In genomic region chr3:49410844-49411549, GRCh38 we compare ENCODE assay signal across 8 cellular contexts. TPM values are rescaled to one million over a fixed set of nuclear protein-coding genes. Genes with fewer than 3 reads are reported as not detected.
A peak's percentile ranks its signal among the peaks of the same experiment; 100 is the strongest.
DNase-seq lines count a peak whose midpoint lies in the region; ATAC-seq, FAIRE-seq and TF ChIP-seq lines count a peak whose summit lies in the region.

No MANE protein-coding gene starts in this region.

- H3K4me3 ChIP-seq in CD4-positive, alpha-beta memory T cell (ENCODE audit: low read length in 2 of 2), result peak overlapping the region; percentile 45 to 69
- H3K4me3 ChIP-seq in MM.1S (ENCODE audit: low read length) (peak overlapping the region; percentile 94), H1 (ENCODE audit: extremely low read depth in 1 of 4, insufficient read depth in 2 of 4, low read depth in 3 of 4, low read length in 4 of 4) (peak overlapping the region; percentile 76 to 99 (median 90))

- TF ChIP-seq CTCF in MM.1S (IDR thresholded peaks at IDR 0.05; ENCODE audit: low read length), result no peak
- TF ChIP-seq CTCF in H1 (IDR thresholded peaks at IDR 0.05; ENCODE audit: control extremely low read depth in 1 of 3, insufficient read depth in 1 of 3, low read depth in 1 of 3, low read length in 3 of 3), result no peak
- no peak for TF ChIP-seq CTCF in nephron progenitor cell (IDR thresholded peaks at IDR 0.05)

- H3K36me3 Mint-ChIP-seq in CD4-positive, alpha-beta memory T cell, result peaks cover 0 to 19% of the 10 kb centered on the region in 2 donors
- peaks cover 12% of the 10 kb centered on the region for H3K36me3 Mint-ChIP-seq in nephron progenitor cell (ENCODE audit: low read depth)

- H2BK120ac ChIP-seq in H1 (replicated peaks; ENCODE audit: low read depth, low read length), result no peak overlapping the region

- peak overlapping the region; percentile 93 for H3K27ac ChIP-seq in CD4-positive, alpha-beta memory T cell (ENCODE audit: low read depth, low read length)
- H3K27ac ChIP-seq in MM.1S (ENCODE audit: low read length) (peak overlapping the region; percentile 71; the same call in 1 of the 2 replicates), H1 (ENCODE audit: low read depth, low read length) (peak overlapping the region; percentile 86; the same call in 1 of the 2 replicates)

- peak overlapping the region; percentile 28 for H3K56ac ChIP-seq in H1 (replicated peaks; ENCODE audit: insufficient read length, low read depth, low read length)

- peaks cover 81% of the 10 kb centered on the region for H3K4me1 ChIP-seq in CD4-positive, alpha-beta memory T cell (ENCODE audit: insufficient read depth, low read length)
- peaks cover 35% of the 10 kb centered on the region for H3K4me1 ChIP-seq in MM.1S (ENCODE audit: low read length)
- H3K4me1 ChIP-seq in H1 (replicated peaks in 1 of 4; ENCODE audit: control insufficient read depth in 3 of 4, insufficient read depth in 4 of 4, low read length in 3 of 4), result peaks cover 0 to 11% (median 8%) of the 10 kb centered on the region in 4 experiments; a peak in 5 of 7 replicates

- H3K18ac ChIP-seq in H1 (ENCODE audit: extremely low read depth, low read length), result 0 out of 2 replicates have a peak overlapping the region, but pooled peaks have one; percentile 19

- TF ChIP-seq RAD21 in H1 (IDR thresholded peaks at IDR 0.05 in 1 of 2, conservative IDR thresholded peaks at IDR 0.05 in 1 of 2; ENCODE audit: low read depth in 2 of 2, low read length in 2 of 2), result no peak; a peak in 1 of 4 replicates

- no peak overlapping the region for H4K91ac ChIP-seq in H1 (replicated peaks; ENCODE audit: insufficient read length, low read length)

- H3K27me3 ChIP-seq in CD4-positive, alpha-beta memory T cell (ENCODE audit: insufficient read depth, low read length), result no peaks in the 10 kb centered on the region
- H3K27me3 ChIP-seq in MM.1S (replicated peaks; ENCODE audit: insufficient read depth, low read length) (no peaks in the 10 kb centered on the region), H1 (replicated peaks in 1 of 4; ENCODE audit: control insufficient read depth in 3 of 4, extremely low read depth in 1 of 4, insufficient read depth in 3 of 4, low read length in 3 of 4) (no peaks in the 10 kb centered on the region)

- H3K4me1 Mint-ChIP-seq in CD4-positive, alpha-beta memory T cell, result peaks cover 48 to 82% (median 62%) of the 10 kb centered on the region in 4 donors
- peaks cover 40% of the 10 kb centered on the region for H3K4me1 Mint-ChIP-seq in nephron progenitor cell

- no peak overlapping the region for H2BK12ac ChIP-seq in H1 (ENCODE audit: low read depth, low read length)

- H3K4ac ChIP-seq in H1 (replicated peaks; ENCODE audit: insufficient read length, low read depth, low read length), result no peak overlapping the region

- H3K27ac Mint-ChIP-seq in CD4-positive, alpha-beta memory T cell, result peak overlapping the region; percentile 92 to 96 (median 94)
- H3K27ac Mint-ChIP-seq in nephron progenitor cell, result peak overlapping the region; percentile 96

- H3F3A ChIP-seq in MM.1S (ENCODE audit: insufficient read depth, low read length), result peaks cover 24% of the 10 kb centered on the region

- H3K36me3 ChIP-seq in CD4-positive, alpha-beta memory T cell (ENCODE audit: insufficient read depth, low read length), result no peaks in the 10 kb centered on the region
- H3K36me3 ChIP-seq in MM.1S (replicated peaks; ENCODE audit: insufficient read depth, low read length), result no peaks in the 10 kb centered on the region
- no peaks in the 10 kb centered on the region; a peak in 1 of 8 replicates for H3K36me3 ChIP-seq in H1 (ENCODE audit: control insufficient read depth in 2 of 4, insufficient read depth in 4 of 4, low read length in 3 of 4)

- peak overlapping the region; percentile 97 for H4K8ac ChIP-seq in H1 (ENCODE audit: extremely low read depth, insufficient read depth, low read length)

- H3K23ac ChIP-seq in H1 (ENCODE audit: insufficient read length), result no peak overlapping the region

- peaks cover 15% of the 10 kb centered on the region for H3K79me1 ChIP-seq in H1 (ENCODE audit: low read depth, low read length)

- POLR2A ChIA-PET in CD4-positive, alpha-beta memory T cell (lab: Charles Lee; ENCODE audit: partially characterized antibody), result interaction anchor here (0.7 to 7.6 kb wide), 13 partner anchors 8 to 404 kb away, joined by 3 to 179 read pairs (median 15); partner anchors contain the start of genes AMT, DAG1, GPX1 and NICN1
- POLR2A ChIA-PET in H1 (lab: Charles Lee; ENCODE audit: partially characterized antibody), result interaction anchor here (0.6 to 4.2 kb wide), 18 partner anchors 8 to 389 kb away, joined by 3 to 57 read pairs (median 10); partner anchors contain the start of genes AMT, DAG1, GPX1 and NDUFAF3

- no peaks in the 10 kb centered on the region for H3K9me2 ChIP-seq in MM.1S (replicated peaks; ENCODE audit: insufficient read depth, low read length)

- H3K4me2 ChIP-seq in MM.1S (ENCODE audit: low read depth, low read length) (peak overlapping the region; percentile 74), H1 (ENCODE audit: insufficient read depth in 1 of 2, low read depth in 2 of 2, low read length in 2 of 2) (peak overlapping the region; percentile 80 to 93)

- intact Hi-C loops in CD4-positive, alpha-beta memory T cell (cut with micrococcal nuclease), result loop anchor here (5.0 to 10.0 kb wide), 3 partner anchors 264 to 724 kb away; partner anchors contain the start of genes APEH and NCKIPSD

- no peaks in the 10 kb centered on the region for H3K27me3 Mint-ChIP-seq in CD4-positive, alpha-beta memory T cell
- H3K27me3 Mint-ChIP-seq in nephron progenitor cell (ENCODE audit: low read depth, poor library complexity), result no peaks in the 10 kb centered on the region

- no peak overlapping the region for H3K14ac ChIP-seq in H1 (ENCODE audit: insufficient read length)

- TF ChIP-seq EP300 in H1 (IDR thresholded peaks at IDR 0.05; ENCODE audit: borderline replicate concordance in 1 of 2, low read depth in 2 of 2, low read length in 2 of 2), result no peak

- H3K9me3 Mint-ChIP-seq in CD4-positive, alpha-beta memory T cell, result peaks cover 0 to 2% (median 0%) of the 10 kb centered on the region in 8 donors
- no peaks in the 10 kb centered on the region for H3K9me3 Mint-ChIP-seq in nephron progenitor cell

- H2AK5ac ChIP-seq in H1 (ENCODE audit: low read depth, low read length), result no peak overlapping the region

- H2BK15ac ChIP-seq in H1 (ENCODE audit: low read length), result no peak overlapping the region

- H3K79me2 ChIP-seq in MM.1S (ENCODE audit: low read length) (peaks cover 74% of the 10 kb centered on the region), H1 (ENCODE audit: control insufficient read depth in 1 of 2, insufficient read depth in 2 of 2, low read length in 2 of 2) (peaks cover 36 to 53% of the 10 kb centered on the region in 2 experiments)

- no peak for TF ChIP-seq POLR2A in H1 (IDR thresholded peaks at IDR 0.05; ENCODE audit: control extremely low read depth in 1 of 2, low read depth in 2 of 2, low read length in 2 of 2)

- H3K23me2 ChIP-seq in H1 (ENCODE audit: low read depth, low read length), result peaks cover 16% of the 10 kb centered on the region

- H2BK20ac ChIP-seq in H1 (ENCODE audit: low read length), result no peak overlapping the region

- H4K20me1 ChIP-seq in MM.1S (ENCODE audit: insufficient read depth, low read length) (peaks cover 42% of the 10 kb centered on the region), H1 (replicated peaks in 1 of 2; ENCODE audit: control insufficient read depth in 1 of 2, insufficient read depth in 2 of 2, low read length in 2 of 2) (peaks cover 17 to 21% of the 10 kb centered on the region in 2 experiments)

- peak overlapping the region; percentile 91 to 98 (median 94) for H3K4me3 Mint-ChIP-seq in CD4-positive, alpha-beta memory T cell
- peak overlapping the region; percentile 95 for H3K4me3 Mint-ChIP-seq in nephron progenitor cell

- no peak for FAIRE-seq in H1 (lab: Jason Lieb, UNC)

- no peaks in the 10 kb centered on the region for H3K9me3 ChIP-seq in CD4-positive, alpha-beta memory T cell (ENCODE audit: control insufficient read depth in 1 of 2, low read length in 2 of 2)
- H3K9me3 ChIP-seq in MM.1S (replicated peaks; ENCODE audit: insufficient read depth, low read length) (no peaks in the 10 kb centered on the region), H1 (ENCODE audit: insufficient read depth in 2 of 2, low read depth in 1 of 2, low read length in 1 of 2) (no peaks in the 10 kb centered on the region)

- H2AFZ ChIP-seq in MM.1S (ENCODE audit: low read length), result no peak overlapping the region
- H2AFZ ChIP-seq in H1 (ENCODE audit: low read length), result no peak overlapping the region

- CTCF ChIA-PET in CD4-positive, alpha-beta memory T cell (lab: Charles Lee; ENCODE audit: partially characterized antibody), result interaction anchor here (3.0 kb wide), 1 partner anchor 71 kb away, joined by 20 read pairs; the partner anchor contains the start of gene USP4
- CTCF ChIA-PET in H1 (lab: Charles Lee; ENCODE audit: partially characterized antibody), result no interaction called here

- ATAC-seq in GM18520 (IDR thresholded peaks at IDR 0.05; ENCODE audit: unreplicated experiment), result no peak
- ATAC-seq in GM19467 (IDR thresholded peaks at IDR 0.05; ENCODE audit: unreplicated experiment), result no peak
- ATAC-seq in GM18498 (IDR thresholded peaks at IDR 0.05; ENCODE audit: unreplicated experiment), result no peak

- H3K9ac ChIP-seq in MM.1S (ENCODE audit: low read length), result peak overlapping the region; percentile 86
- H3K9ac ChIP-seq in H1 (replicated peaks in 1 of 4; ENCODE audit: extremely low read depth in 1 of 4, low read depth in 3 of 4, low read length in 3 of 4), result peak overlapping the region; percentile 81 to 92 (median 92)

- 3% methylated on average over 35 of the region's 35 CpGs; no CpG with 5 or more reads in 1 of the 2 experiments for WGBS in H1 (ENCODE audit: extremely low coverage in 1 of 2, insufficient coverage in 1 of 2, insufficient read length in 1 of 2, insufficient replicate concordance in 2 of 2, low coverage in 1 of 2, low lambda C conversion rate in 2 of 2, missing lambda C conversion rate in 1 of 2), 2 experiments

- peak in 1 of 5 donors; percentile 13 for DNase-seq in CD4-positive, alpha-beta memory T cell
- DNase-seq in MM.1S (peak; percentile 51), H1 (ENCODE audit: low read depth in 1 of 2, low spot score in 2 of 2) (no peak), nephron progenitor cell (no peak), hepatic stellate cell (ENCODE audit: low spot score) (no peak)

- H4K5ac ChIP-seq in H1 (ENCODE audit: insufficient read length, low read depth, low read length), result no peak overlapping the region

- H2BK5ac ChIP-seq in H1 (ENCODE audit: low read depth, low read length), result no peak overlapping the region

RNA-seq across cellular contexts. Expression of gene RHOA, which starts 0.8 kb away (rescaled TPM):
- 100 to 1,000 TPM; 246 to 269 TPM for total RNA-seq in CD4-positive, alpha-beta memory T cell
- polyA plus RNA-seq in CD4-positive, alpha-beta memory T cell, result 100 to 1,000 TPM; 616 to 784 TPM
- total RNA-seq in H1 (2021; fragmentation: NEBNext Ultra II Directional; extraction: Animal tissue kit (Norgen Biotek cat#: 25700)), result 386 and 397 TPM in 2 replicates
- polyA plus RNA-seq in H1 (2011; rRNA removed), result 176 and 225 TPM in 2 replicates
- 237 TPM for polyA plus RNA-seq in H1 (2011; cell fraction: cytosol; rRNA removed)
- 230 TPM for polyA plus RNA-seq in H1 (2011; cell fraction: nucleus; rRNA removed)
- polyA plus RNA-seq in H1 (2012, experiment 1 of 2), result 329 to 425 TPM (median 343 TPM) in 4 replicates
- 382 TPM for polyA plus RNA-seq in H1 (2012, experiment 2 of 2)
- polyA plus RNA-seq in H1 (2013, experiment 1 of 2), result 313 TPM
- 317 TPM for polyA plus RNA-seq in H1 (2013, experiment 2 of 2)
- 293 and 303 TPM in 2 replicates for polyA minus RNA-seq in H1 (2011; rRNA and poly(A)+ RNA removed)
- polyA minus RNA-seq in H1 (2011; cell fraction: cytosol; rRNA and poly(A)+ RNA removed), result 236 TPM
- polyA minus RNA-seq in H1 (2011; cell fraction: nucleus; rRNA and poly(A)+ RNA removed), result 122 TPM

RNA-seq across cellular contexts. Expression of gene TCTA, which starts 1.2 kb away (rescaled TPM):
- total RNA-seq in CD4-positive, alpha-beta memory T cell, result 10 to 100 TPM; 38.0 to 39.0 TPM
- 10 to 100 TPM; 27.8 to 37.8 TPM for polyA plus RNA-seq in CD4-positive, alpha-beta memory T cell
- total RNA-seq in H1 (2021; fragmentation: NEBNext Ultra II Directional; extraction: Animal tissue kit (Norgen Biotek cat#: 25700)), result 6.2 and 7.4 TPM in 2 replicates
- 11.0 and 13.2 TPM in 2 replicates for polyA plus RNA-seq in H1 (2011; rRNA removed)
- polyA plus RNA-seq in H1 (2011; cell fraction: cytosol; rRNA removed), result 14.1 TPM
- 7.9 TPM for polyA plus RNA-seq in H1 (2011; cell fraction: nucleus; rRNA removed)
- polyA plus RNA-seq in H1 (2012, experiment 1 of 2), result 8.6 to 10.2 TPM (median 9.5 TPM) in 4 replicates
- polyA plus RNA-seq in H1 (2012, experiment 2 of 2), result 9.0 TPM
- 3.9 TPM for polyA plus RNA-seq in H1 (2013, experiment 1 of 2)
- polyA plus RNA-seq in H1 (2013, experiment 2 of 2), result 4.5 TPM
- 11.6 and 12.0 TPM in 2 replicates for polyA minus RNA-seq in H1 (2011; rRNA and poly(A)+ RNA removed)
- 5.1 TPM for polyA minus RNA-seq in H1 (2011; cell fraction: cytosol; rRNA and poly(A)+ RNA removed)
- 17.3 TPM for polyA minus RNA-seq in H1 (2011; cell fraction: nucleus; rRNA and poly(A)+ RNA removed)

RNA-seq across cellular contexts. Expression of gene AMT, which starts 11.3 kb away (rescaled TPM):
- total RNA-seq in CD4-positive, alpha-beta memory T cell, result 1 to 10 TPM; 6.4 to 7.6 TPM
- under 1 TPM; 0.15 to 0.83 TPM for polyA plus RNA-seq in CD4-positive, alpha-beta memory T cell
- total RNA-seq in H1 (2021; fragmentation: NEBNext Ultra II Directional; extraction: Animal tissue kit (Norgen Biotek cat#: 25700)), result 44.3 and 46.5 TPM in 2 replicates
- polyA plus RNA-seq in H1 (2011; rRNA removed), result 90.1 and 92.4 TPM in 2 replicates
- 97.0 TPM for polyA plus RNA-seq in H1 (2011; cell fraction: cytosol; rRNA removed)
- 227 TPM for polyA plus RNA-seq in H1 (2011; cell fraction: nucleus; rRNA removed)
- polyA plus RNA-seq in H1 (2012, experiment 1 of 2), result 56.6 to 72.5 TPM (median 63.8 TPM) in 4 replicates
- 42.5 TPM for polyA plus RNA-seq in H1 (2012, experiment 2 of 2)
- 35.4 TPM for polyA plus RNA-seq in H1 (2013, experiment 1 of 2)
- polyA plus RNA-seq in H1 (2013, experiment 2 of 2), result 32.2 TPM
- polyA minus RNA-seq in H1 (2011; rRNA and poly(A)+ RNA removed), result 93.0 and 99.7 TPM in 2 replicates
- polyA minus RNA-seq in H1 (2011; cell fraction: cytosol; rRNA and poly(A)+ RNA removed), result 21.9 TPM
- polyA minus RNA-seq in H1 (2011; cell fraction: nucleus; rRNA and poly(A)+ RNA removed), result 33.6 TPM

RNA-seq across cellular contexts. Expression of gene NICN1, which starts 18.1 kb away (rescaled TPM):
- 10 to 100 TPM; 16.7 to 17.8 TPM for total RNA-seq in CD4-positive, alpha-beta memory T cell
- 1 to 10 TPM; 4.1 to 6.2 TPM for polyA plus RNA-seq in CD4-positive, alpha-beta memory T cell
- 8.2 and 9.0 TPM in 2 replicates for total RNA-seq in H1 (2021; fragmentation: NEBNext Ultra II Directional; extraction: Animal tissue kit (Norgen Biotek cat#: 25700))
- polyA plus RNA-seq in H1 (2011; rRNA removed), result 15.3 and 20.9 TPM in 2 replicates
- polyA plus RNA-seq in H1 (2011; cell fraction: cytosol; rRNA removed), result 15.3 TPM
- 70.7 TPM for polyA plus RNA-seq in H1 (2011; cell fraction: nucleus; rRNA removed)
- polyA plus RNA-seq in H1 (2012, experiment 1 of 2), result 11.5 to 14.2 TPM (median 14.0 TPM) in 4 replicates
- polyA plus RNA-seq in H1 (2012, experiment 2 of 2), result 12.2 TPM
- polyA plus RNA-seq in H1 (2013, experiment 1 of 2), result 5.9 TPM
- polyA plus RNA-seq in H1 (2013, experiment 2 of 2), result 6.4 TPM
- 21.2 and 25.6 TPM in 2 replicates for polyA minus RNA-seq in H1 (2011; rRNA and poly(A)+ RNA removed)
- 6.3 TPM for polyA minus RNA-seq in H1 (2011; cell fraction: cytosol; rRNA and poly(A)+ RNA removed)
- polyA minus RNA-seq in H1 (2011; cell fraction: nucleus; rRNA and poly(A)+ RNA removed), result 4.9 TPM

RNA-seq across cellular contexts. Expression of gene GPX1, which starts 52.8 kb away (rescaled TPM):
- total RNA-seq in CD4-positive, alpha-beta memory T cell, result 10 to 100 TPM; 75.7 to 77.7 TPM
- polyA plus RNA-seq in CD4-positive, alpha-beta memory T cell, result 100 to 1,000 TPM; 124 to 177 TPM
- total RNA-seq in H1 (2021; fragmentation: NEBNext Ultra II Directional; extraction: Animal tissue kit (Norgen Biotek cat#: 25700)), result 250 and 252 TPM in 2 replicates
- polyA plus RNA-seq in H1 (2011; rRNA removed), result 757 and 854 TPM in 2 replicates
- 454 TPM for polyA plus RNA-seq in H1 (2011; cell fraction: cytosol; rRNA removed)
- polyA plus RNA-seq in H1 (2011; cell fraction: nucleus; rRNA removed), result 458 TPM
- polyA plus RNA-seq in H1 (2012, experiment 1 of 2), result 212 to 300 TPM (median 285 TPM) in 4 replicates
- 471 TPM for polyA plus RNA-seq in H1 (2012, experiment 2 of 2)
- polyA plus RNA-seq in H1 (2013, experiment 1 of 2), result 203 TPM
- polyA plus RNA-seq in H1 (2013, experiment 2 of 2), result 201 TPM
- 61.1 and 103 TPM in 2 replicates for polyA minus RNA-seq in H1 (2011; rRNA and poly(A)+ RNA removed)
- 138 TPM for polyA minus RNA-seq in H1 (2011; cell fraction: cytosol; rRNA and poly(A)+ RNA removed)
- 96.8 TPM for polyA minus RNA-seq in H1 (2011; cell fraction: nucleus; rRNA and poly(A)+ RNA removed)
